16 cellular contexts compared by ENCODE assay signal in the genomic region with DNA sequence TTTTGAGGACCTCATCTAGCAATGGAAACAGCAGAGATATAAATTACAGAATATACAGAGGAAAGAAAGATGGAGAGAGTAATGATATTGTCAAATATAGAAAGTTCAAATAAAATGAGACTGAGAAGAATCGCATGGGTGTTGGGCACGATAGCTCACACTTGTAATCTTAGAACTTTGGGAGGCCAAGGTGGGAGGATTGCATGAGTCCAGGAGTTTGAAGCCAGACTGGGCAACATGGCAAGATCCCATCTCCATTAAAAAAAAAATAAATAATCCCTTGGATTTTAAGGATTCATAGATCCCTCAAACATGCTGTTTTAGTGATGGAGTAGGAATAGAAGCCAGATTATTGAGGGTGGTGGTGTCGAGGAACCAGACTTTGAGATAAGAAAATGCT. TPM values are rescaled to one million over a fixed set of nuclear protein-coding genes. Genes with fewer than 3 reads are reported as not detected.
A peak's percentile ranks its signal among the peaks of the same experiment; 100 is the strongest.
DNase-seq lines count a peak whose midpoint lies in the region; ATAC-seq and TF ChIP-seq lines count a peak whose summit lies in the region.
"Had no signal": no experiment of that assay in that cellular context is flagged by ENCODE, and none has a peak within 500 bp of the region (broad histone marks: within the 10 kb centered on the region; RNA-seq: fewer than 3 reads in every experiment).

No MANE protein-coding gene starts in this region.

- peak overlapping the region; percentile 99 for H3K4me3 Mint-ChIP-seq in CD4-positive, alpha-beta T cell
- peak overlapping the region; percentile 92 for H3K4me3 Mint-ChIP-seq in mesothelial cell of epicardium

- H4K20me1 ChIP-seq in HCT116 (ENCODE audit: insufficient read depth): no peaks in the 10 kb centered on the region

- peak overlapping the region; percentile 53 to 72; a peak in 2 of 4 replicates for H3K4me3 ChIP-seq in HCT116 (replicated peaks in 1 of 2; ENCODE audit: low read depth in 1 of 2, low read length in 2 of 2)

- peaks cover 33% of the 10 kb centered on the region for H3K79me2 ChIP-seq in HCT116 (ENCODE audit: insufficient read depth, low read length)

- H3K4me2 ChIP-seq in HCT116 (ENCODE audit: low read length): peak overlapping the region; percentile 80

- no peak for TF ChIP-seq CTCF in CD4-positive, alpha-beta T cell (IDR thresholded peaks at IDR 0.05)
- no peak for TF ChIP-seq CTCF in HCT116 (IDR thresholded peaks at IDR 0.05 in 2 of 3, conservative IDR thresholded peaks at IDR 0.05 in 1 of 3; ENCODE audit: borderline replicate concordance in 1 of 3, insufficient read depth in 1 of 3, low read depth in 2 of 3, low read length in 2 of 3)
- no peak for TF ChIP-seq CTCF in mesothelial cell of epicardium (IDR thresholded peaks at IDR 0.05; ENCODE audit: unreplicated experiment)

- intact Hi-C loops in CD4-positive, alpha-beta T cell (cut with DNase I, micrococcal nuclease): loop anchor here (2.0 to 10.0 kb wide), 4 partner anchors 61 to 2005 kb away; a partner anchor contains a TSS
- intact Hi-C loops in HCT116 (cut with micrococcal nuclease): loop anchor here (10.0 kb wide), 1 partner anchor 215 kb away; a partner anchor contains a TSS

- DNase-seq in CD4-positive, alpha-beta T cell: no peak
- DNase-seq in HCT116 (ENCODE audit: low read depth, low spot score) (no peak), mesothelial cell of epicardium (ENCODE audit: low spot score in 2 of 2, unreplicated experiment in 2 of 2) (no peak), NCI-H345 (lab: John Stamatoyannopoulos, UW) (no peak), hypothalamus (lab: John Stamatoyannopoulos, UW) (no peak)
- no peak for DNase-seq in activated naive CD4-positive, alpha-beta T cell treated with anti-CD3 and anti-CD28 coated beads, Interleukin-2, amount 50 U/mL, for 72 hours (ENCODE audit: low spot score in 2 of 2)
- DNase-seq: GDM1; NCI-H1105; NCI-H226; retina; stimulated activated CD4-positive, alpha-beta T cell treated with anti-CD3 and anti-CD28 coated beads, Interleukin-2, amount 100 ng/mL, for 48 hours; stimulated activated naive CD4-positive, alpha-beta T cell had no signal

- no TSS peak for BruUV-seq in HCT116 (replicated peaks; lab: Mats Ljungman, UMichigan)

- H3K27me3 ChIP-seq in CD4-positive, alpha-beta T cell (ENCODE audit: control insufficient read depth, insufficient read depth, low read length): no peaks in the 10 kb centered on the region
- no peaks in the 10 kb centered on the region for H3K27me3 ChIP-seq in HCT116 (ENCODE audit: insufficient read depth, low read length)

- peak overlapping the region; percentile 78; the same call in 1 of the 2 replicates for H3K9ac ChIP-seq in HCT116 (ENCODE audit: low read length)

- no peaks in the 10 kb centered on the region for H3K9me3 ChIP-seq in CD4-positive, alpha-beta T cell (ENCODE audit: control insufficient read depth, low read length)
- no peaks in the 10 kb centered on the region for H3K9me3 ChIP-seq in HCT116 (ENCODE audit: control insufficient read depth in 1 of 2, insufficient read depth in 1 of 2, low read depth in 1 of 2, low read length in 2 of 2)

- H3K36me3 Mint-ChIP-seq in CD4-positive, alpha-beta T cell (ENCODE audit: low read depth): peaks cover 60% of the 10 kb centered on the region
- H3K36me3 Mint-ChIP-seq in activated naive CD4-positive, alpha-beta T cell treated with anti-CD3 and anti-CD28 coated beads, Interleukin-2, amount 50 U/mL, for 72 hours: peaks cover 32 to 38% of the 10 kb centered on the region in 2 donors
- H3K36me3 Mint-ChIP-seq in mesothelial cell of epicardium: peaks cover 5% of the 10 kb centered on the region

- no peak overlapping the region for H3K27ac ChIP-seq in CD4-positive, alpha-beta T cell (ENCODE audit: low read depth, low read length)
- no peak overlapping the region for H3K27ac ChIP-seq in HCT116 (ENCODE audit: low read depth, low read length)

- CTCF ChIA-PET in CD4-positive, alpha-beta T cell (lab: Charles Lee): no interaction called here
- CTCF ChIA-PET in HCT116 (lab: Charles Lee): no interaction called here

- H3K9me3 Mint-ChIP-seq in CD4-positive, alpha-beta T cell: no peaks in the 10 kb centered on the region
- peaks cover 0 to 5% of the 10 kb centered on the region in 2 donors for H3K9me3 Mint-ChIP-seq in activated naive CD4-positive, alpha-beta T cell treated with anti-CD3 and anti-CD28 coated beads, Interleukin-2, amount 50 U/mL, for 72 hours
- no peaks in the 10 kb centered on the region for H3K9me3 Mint-ChIP-seq in mesothelial cell of epicardium
- H3K9me3 Mint-ChIP-seq: WTC11 had no signal

- no peaks in the 10 kb centered on the region for H3K9me2 ChIP-seq in HCT116 (ENCODE audit: insufficient read depth)

- H3K4me1 ChIP-seq in HCT116 (ENCODE audit: control insufficient read depth in 1 of 2, insufficient read depth in 2 of 2, low read length in 2 of 2): peaks cover 0 to 15% of the 10 kb centered on the region in 2 experiments; a peak in 3 of 4 replicates

- H2AFZ ChIP-seq in HCT116 (ENCODE audit: low read depth, low read length, poor library complexity, severe bottlenecking): no peak overlapping the region

- H3K27ac Mint-ChIP-seq in CD4-positive, alpha-beta T cell: peak overlapping the region; percentile 97
- H3K27ac Mint-ChIP-seq in activated naive CD4-positive, alpha-beta T cell treated with anti-CD3 and anti-CD28 coated beads, Interleukin-2, amount 50 U/mL, for 72 hours: peak overlapping the region; percentile 25 to 97
- H3K27ac Mint-ChIP-seq in mesothelial cell of epicardium: peak overlapping the region; percentile 99
- H3K27ac Mint-ChIP-seq: WTC11 had no signal

- no peaks in the 10 kb centered on the region; a peak in 1 of 4 replicates for H3K36me3 ChIP-seq in HCT116 (ENCODE audit: control insufficient read depth in 1 of 2, insufficient read depth in 2 of 2, low read length in 2 of 2)

- H3K27me3 Mint-ChIP-seq in CD4-positive, alpha-beta T cell: no peaks in the 10 kb centered on the region
- H3K27me3 Mint-ChIP-seq in mesothelial cell of epicardium (ENCODE audit: low read depth): peaks cover 17% of the 10 kb centered on the region

- TF ChIP-seq RAD21 in HCT116 (IDR thresholded peaks at IDR 0.05; ENCODE audit: low read depth): no peak

- POLR2A ChIA-PET in CD4-positive, alpha-beta T cell (lab: Charles Lee): interaction anchor here (1.1 to 2.8 kb wide), 2 partner anchors 53 to 62 kb away, joined by 4 to 19 read pairs; a partner anchor contains a TSS
- POLR2A ChIA-PET in HCT116 (lab: Charles Lee): no interaction called here

- H3K4me1 Mint-ChIP-seq in CD4-positive, alpha-beta T cell (ENCODE audit: low read depth): peaks cover 60% of the 10 kb centered on the region
- peaks cover 17% of the 10 kb centered on the region for H3K4me1 Mint-ChIP-seq in mesothelial cell of epicardium

- RAD21 ChIA-PET in HCT116 (lab: Charles Lee; ENCODE audit: low non-redundant PET in 1 of 2, low total read pairs in 2 of 2, uncharacterized antibody in 2 of 2, unreplicated experiment in 2 of 2): no interaction called here

- TF ChIP-seq POLR2A in HCT116 (IDR thresholded peaks at IDR 0.05; ENCODE audit: borderline replicate concordance, extremely low read depth, insufficient read depth, insufficient read length): no peak

- no peak for ATAC-seq in CD4-positive, alpha-beta T cell (ENCODE audit: poor library complexity)
- ATAC-seq in HCT116: no peak
- no peak for ATAC-seq in activated naive CD4-positive, alpha-beta T cell treated with anti-CD3 and anti-CD28 coated beads, Interleukin-2, amount 50 U/mL, for 72 hours
- ATAC-seq in HG03571 (IDR thresholded peaks at IDR 0.05; ENCODE audit: unreplicated experiment): no peak
- ATAC-seq in HG02610 (IDR thresholded peaks at IDR 0.05; ENCODE audit: unreplicated experiment): no peak
- ATAC-seq: SK-N-SH treated with all-trans-retinoic acid at 6 μM for 48 hours, WTC11 had no signal

TF ChIP-seq in HCT116, 20 proteins besides CTCF, POLR2A, EP300 and RAD21 (continues in another document):
- TF ChIP-seq SP1 (IDR thresholded peaks at IDR 0.05; ENCODE audit: low read depth) (no peak), POLR2AphosphoS5 (IDR thresholded peaks at IDR 0.05; ENCODE audit: low read depth, low read length) (no peak), ZNF274 (IDR thresholded peaks at IDR 0.05; ENCODE audit: low read depth, low read length) (no peak), YY1 (IDR thresholded peaks at IDR 0.05; ENCODE audit: extremely low read depth, insufficient replicate concordance, low read depth, low read length) (no peak), SIN3A (IDR thresholded peaks at IDR 0.05; ENCODE audit: low read depth) (no peak), FOSL1 (IDR thresholded peaks at IDR 0.05; ENCODE audit: low read depth) (no peak), EZH2phosphoT487 (IDR thresholded peaks at IDR 0.05; ENCODE audit: borderline replicate concordance) (no peak), JUND (IDR thresholded peaks at IDR 0.05) (no peak), CEBPB (IDR thresholded peaks at IDR 0.05; ENCODE audit: low read depth) (no peak)
- TF ChIP-seq, protein P1, sequence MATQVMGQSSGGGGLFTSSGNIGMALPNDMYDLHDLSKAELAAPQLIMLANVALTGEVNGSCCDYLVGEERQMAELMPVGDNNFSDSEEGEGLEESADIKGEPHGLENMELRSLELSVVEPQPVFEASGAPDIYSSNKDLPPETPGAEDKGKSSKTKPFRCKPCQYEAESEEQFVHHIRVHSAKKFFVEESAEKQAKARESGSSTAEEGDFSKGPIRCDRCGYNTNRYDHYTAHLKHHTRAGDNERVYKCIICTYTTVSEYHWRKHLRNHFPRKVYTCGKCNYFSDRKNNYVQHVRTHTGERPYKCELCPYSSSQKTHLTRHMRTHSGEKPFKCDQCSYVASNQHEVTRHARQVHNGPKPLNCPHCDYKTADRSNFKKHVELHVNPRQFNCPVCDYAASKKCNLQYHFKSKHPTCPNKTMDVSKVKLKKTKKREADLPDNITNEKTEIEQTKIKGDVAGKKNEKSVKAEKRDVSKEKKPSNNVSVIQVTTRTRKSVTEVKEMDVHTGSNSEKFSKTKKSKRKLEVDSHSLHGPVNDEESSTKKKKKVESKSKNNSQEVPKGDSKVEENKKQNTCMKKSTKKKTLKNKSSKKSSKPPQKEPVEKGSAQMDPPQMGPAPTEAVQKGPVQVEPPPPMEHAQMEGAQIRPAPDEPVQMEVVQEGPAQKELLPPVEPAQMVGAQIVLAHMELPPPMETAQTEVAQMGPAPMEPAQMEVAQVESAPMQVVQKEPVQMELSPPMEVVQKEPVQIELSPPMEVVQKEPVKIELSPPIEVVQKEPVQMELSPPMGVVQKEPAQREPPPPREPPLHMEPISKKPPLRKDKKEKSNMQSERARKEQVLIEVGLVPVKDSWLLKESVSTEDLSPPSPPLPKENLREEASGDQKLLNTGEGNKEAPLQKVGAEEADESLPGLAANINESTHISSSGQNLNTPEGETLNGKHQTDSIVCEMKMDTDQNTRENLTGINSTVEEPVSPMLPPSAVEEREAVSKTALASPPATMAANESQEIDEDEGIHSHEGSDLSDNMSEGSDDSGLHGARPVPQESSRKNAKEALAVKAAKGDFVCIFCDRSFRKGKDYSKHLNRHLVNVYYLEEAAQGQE (IDR thresholded peaks at IDR 0.05; ENCODE audit: low read depth): no peak

RNA-seq across cellular contexts. Expression of a gene that starts 1.9 kb away (rescaled TPM):
- 10 to 100 TPM; 38.4 to 43.5 TPM for total RNA-seq in CD4-positive, alpha-beta T cell
- total RNA-seq in HCT116 (2021; ENCODE audit: unreplicated experiment): 17.3 TPM
- polyA plus RNA-seq in HCT116 (2012): 7.8 and 8.1 TPM in 2 replicates
- total RNA-seq in activated naive CD4-positive, alpha-beta T cell treated with anti-CD3 and anti-CD28 coated beads, Interleukin-2, amount 50 U/mL, for 72 hours: 10 to 100 TPM; 23.5 to 34.0 TPM
- 12.2 to 13.4 TPM (median 13.1 TPM) in 3 replicates for total RNA-seq in mesothelial cell of epicardium
